15 cellular contexts compared by ENCODE assay signal in genomic region chr17:48598727-48599126, GRCh38. TPM values are rescaled to one million over a fixed set of nuclear protein-coding genes. Genes with fewer than 3 reads are reported as not detected.
DNase-seq lines count a peak whose midpoint lies in the region; ATAC-seq and TF ChIP-seq lines count a peak whose summit lies in the region.
"Had no signal": no experiment of that assay in that cellular context is flagged by ENCODE, and none has a peak within 500 bp of the region (broad histone marks: within the 10 kb centered on the region; RNA-seq: fewer than 3 reads in every experiment).

No MANE protein-coding gene starts in this region.

- POLR2A ChIA-PET in CD8-positive, alpha-beta T cell (lab: Charles Lee), result interaction anchor here (0.7 to 1.5 kb wide), 2 partner anchors 94 to 110 kb away, joined by 3 to 4 read pairs; no protein-coding TSS in a partner anchor

- ATAC-seq in CD8-positive, alpha-beta T cell, result no peak
- ATAC-seq in effector memory CD8-positive, alpha-beta T cell (replicated peaks), result no peak
- no peak for ATAC-seq in Right ventricle myocardium superior (ENCODE audit: poor library complexity)

- H3K4me3 ChIP-seq in CD8-positive, alpha-beta T cell (ENCODE audit: low read depth, low read length), result no peak overlapping the region
- H3K4me3 ChIP-seq in MM.1S (ENCODE audit: low read length), result no peak overlapping the region

- TF ChIP-seq CTCF in CD8-positive, alpha-beta T cell (IDR thresholded peaks at IDR 0.05), result no peak
- TF ChIP-seq CTCF in nephron progenitor cell (IDR thresholded peaks at IDR 0.05) (no peak), MM.1S (IDR thresholded peaks at IDR 0.05; ENCODE audit: low read length) (no peak)

- no peak overlapping the region for H3K27ac ChIP-seq in CD8-positive, alpha-beta T cell (ENCODE audit: low read depth, low read length)
- H3K27ac ChIP-seq in MM.1S (ENCODE audit: low read length), result no peak overlapping the region

- H3K27me3 Mint-ChIP-seq in CD8-positive, alpha-beta T cell (ENCODE audit: low read depth), result peaks cover 87% of the 10 kb centered on the region
- H3K27me3 Mint-ChIP-seq in effector memory CD8-positive, alpha-beta T cell, result peaks cover 91 to 100% of the 10 kb centered on the region in 2 donors
- peaks cover 21% of the 10 kb centered on the region for H3K27me3 Mint-ChIP-seq in nephron progenitor cell (ENCODE audit: low read depth, poor library complexity)
- peaks cover 94% of the 10 kb centered on the region for H3K27me3 Mint-ChIP-seq in activated T-helper 2 cell treated with anti-CD3 and anti-CD28 coated beads, Interferon-gamma antibody, Interleukin-2, Interleukin-4, amounts not matched to agents 10 μg/mL and 5 μg/mL and 100 μg/mL, durations not matched to agents 14 hours and 24 hours and 36 hours (ENCODE audit: low read depth)

- peaks cover 34% of the 10 kb centered on the region for H3K4me1 Mint-ChIP-seq in CD8-positive, alpha-beta T cell (ENCODE audit: low read depth)
- peaks cover 41 to 42% of the 10 kb centered on the region in 2 donors for H3K4me1 Mint-ChIP-seq in effector memory CD8-positive, alpha-beta T cell (ENCODE audit: low read depth in 2 of 2)
- peaks cover 60% of the 10 kb centered on the region for H3K4me1 Mint-ChIP-seq in nephron progenitor cell
- H3K4me1 Mint-ChIP-seq in activated T-helper 2 cell treated with anti-CD3 and anti-CD28 coated beads, Interferon-gamma antibody, Interleukin-2, Interleukin-4, amounts not matched to agents 10 μg/mL and 5 μg/mL and 100 μg/mL, durations not matched to agents 14 hours and 24 hours and 36 hours (ENCODE audit: low read depth), result peaks cover 34% of the 10 kb centered on the region

- H3K9ac ChIP-seq in MM.1S (ENCODE audit: low read length), result no peak overlapping the region

- H4K20me1 ChIP-seq in MM.1S (ENCODE audit: insufficient read depth, low read length), result no peaks in the 10 kb centered on the region

- H3K4me3 Mint-ChIP-seq in CD8-positive, alpha-beta T cell, result peak overlapping the region; percentile 82
- peak overlapping the region; percentile 57 to 86 for H3K4me3 Mint-ChIP-seq in effector memory CD8-positive, alpha-beta T cell
- peak overlapping the region; percentile 99 for H3K4me3 Mint-ChIP-seq in nephron progenitor cell
- no peak overlapping the region for H3K4me3 Mint-ChIP-seq in activated T-helper 2 cell treated with anti-CD3 and anti-CD28 coated beads, Interferon-gamma antibody, Interleukin-2, Interleukin-4, amounts not matched to agents 10 μg/mL and 5 μg/mL and 100 μg/mL, durations not matched to agents 14 hours and 24 hours and 36 hours (ENCODE audit: low read depth)

- CTCF ChIA-PET in CD8-positive, alpha-beta T cell (lab: Charles Lee), result interaction anchor here (1.3 to 3.3 kb wide), 2 partner anchors 98 to 262 kb away, joined by 3 to 9 read pairs; no protein-coding TSS in a partner anchor

- H3K27me3 ChIP-seq in CD8-positive, alpha-beta T cell (ENCODE audit: insufficient read depth, low read length), result peaks cover 73% of the 10 kb centered on the region
- H3K27me3 ChIP-seq in MM.1S (replicated peaks; ENCODE audit: insufficient read depth, low read length), result peaks cover 84% of the 10 kb centered on the region

- no peak overlapping the region for H3K27ac Mint-ChIP-seq in CD8-positive, alpha-beta T cell
- no peak overlapping the region for H3K27ac Mint-ChIP-seq in effector memory CD8-positive, alpha-beta T cell
- peak overlapping the region; percentile 100 for H3K27ac Mint-ChIP-seq in nephron progenitor cell
- H3K27ac Mint-ChIP-seq in activated T-helper 2 cell treated with anti-CD3 and anti-CD28 coated beads, Interferon-gamma antibody, Interleukin-2, Interleukin-4, amounts not matched to agents 10 μg/mL and 5 μg/mL and 100 μg/mL, durations not matched to agents 14 hours and 24 hours and 36 hours, result no peak overlapping the region
- H3K27ac Mint-ChIP-seq: dendritic cell treated with granulocyte-macrophage colony-stimulating factor and Interleukin-4, amounts not matched to agents 40 ng/mL and 50 ng/mL, for 4 days had no signal

- no peak overlapping the region for H3K4me2 ChIP-seq in MM.1S (ENCODE audit: low read depth, low read length)

- no peaks in the 10 kb centered on the region for H3K9me3 Mint-ChIP-seq in CD8-positive, alpha-beta T cell
- H3K9me3 Mint-ChIP-seq in effector memory CD8-positive, alpha-beta T cell, result no peaks in the 10 kb centered on the region
- H3K9me3 Mint-ChIP-seq in nephron progenitor cell, result no peaks in the 10 kb centered on the region
- no peaks in the 10 kb centered on the region for H3K9me3 Mint-ChIP-seq in activated T-helper 2 cell treated with anti-CD3 and anti-CD28 coated beads, Interferon-gamma antibody, Interleukin-2, Interleukin-4, amounts not matched to agents 10 μg/mL and 5 μg/mL and 100 μg/mL, durations not matched to agents 14 hours and 24 hours and 36 hours
- H3K9me3 Mint-ChIP-seq: dendritic cell treated with granulocyte-macrophage colony-stimulating factor and Interleukin-4, amounts not matched to agents 40 ng/mL and 50 ng/mL, for 4 days had no signal

- no peak for DNase-seq in CD8-positive, alpha-beta T cell
- peak; percentile 14 for DNase-seq in NCI-H69 (lab: John Stamatoyannopoulos, UW)
- no peak for DNase-seq in effector memory CD8-positive, alpha-beta T cell
- DNase-seq in nephron progenitor cell, result no peak
- DNase-seq in NCI-H2196 (lab: John Stamatoyannopoulos, UW; ENCODE audit: unreplicated experiment), result no peak
- no peak for DNase-seq in activated T-helper 2 cell treated with anti-CD3 and anti-CD28 coated beads, Interferon-gamma antibody, Interleukin-2, Interleukin-4, amounts not matched to agents 10 μg/mL and 5 μg/mL and 100 μg/mL, durations not matched to agents 14 hours and 24 hours and 36 hours (ENCODE audit: low spot score)
- DNase-seq in MM.1S, result no peak
- no peak for DNase-seq in Right ventricle myocardium superior
- DNase-seq: activated CD4-positive, CD25-positive, alpha-beta regulatory T cell treated with anti-CD3 and anti-CD28 coated beads, Interleukin-2, amount 50 U/mL, for 72 hours; activated naive CD4-positive, alpha-beta T cell treated with anti-CD3 and anti-CD28 coated beads, Interleukin-2, amount 50 U/mL, for 16 hours; NCI-H526 treated with DMSO at 0.1 percent for 48 hours; posterior cingulate gyrus; stimulated activated CD4-positive, alpha-beta T cell treated with anti-CD3 and anti-CD28 coated beads, Interleukin-2, amount 100 ng/mL, for 48 hours had no signal

- H3K79me2 ChIP-seq in MM.1S (ENCODE audit: low read length), result no peaks in the 10 kb centered on the region

- no peaks in the 10 kb centered on the region for H3K36me3 ChIP-seq in CD8-positive, alpha-beta T cell (ENCODE audit: insufficient read depth, low read length)
- H3K36me3 ChIP-seq in MM.1S (replicated peaks; ENCODE audit: insufficient read depth, low read length), result no peaks in the 10 kb centered on the region

- H3K9me2 ChIP-seq in MM.1S (replicated peaks; ENCODE audit: insufficient read depth, low read length), result no peaks in the 10 kb centered on the region

- peaks cover 32% of the 10 kb centered on the region for H3K4me1 ChIP-seq in CD8-positive, alpha-beta T cell (ENCODE audit: insufficient read depth, low read length)
- no peaks in the 10 kb centered on the region for H3K4me1 ChIP-seq in MM.1S (ENCODE audit: low read length)

- no peaks in the 10 kb centered on the region for H3K36me3 Mint-ChIP-seq in CD8-positive, alpha-beta T cell
- H3K36me3 Mint-ChIP-seq in effector memory CD8-positive, alpha-beta T cell (ENCODE audit: insufficient read depth), result peaks cover 16% of the 10 kb centered on the region
- H3K36me3 Mint-ChIP-seq in nephron progenitor cell (ENCODE audit: low read depth), result peaks cover 99% of the 10 kb centered on the region
- H3K36me3 Mint-ChIP-seq in activated T-helper 2 cell treated with anti-CD3 and anti-CD28 coated beads, Interferon-gamma antibody, Interleukin-2, Interleukin-4, amounts not matched to agents 10 μg/mL and 5 μg/mL and 100 μg/mL, durations not matched to agents 14 hours and 24 hours and 36 hours (ENCODE audit: low read depth), result peaks cover 3% of the 10 kb centered on the region

- H3F3A ChIP-seq in MM.1S (ENCODE audit: insufficient read depth, low read length), result no peaks in the 10 kb centered on the region

- H3K9me3 ChIP-seq in CD8-positive, alpha-beta T cell (ENCODE audit: low read length), result no peaks in the 10 kb centered on the region
- no peaks in the 10 kb centered on the region for H3K9me3 ChIP-seq in MM.1S (replicated peaks; ENCODE audit: insufficient read depth, low read length)

- H2AFZ ChIP-seq in MM.1S (ENCODE audit: low read length), result no peak overlapping the region

- intact Hi-C loops in CD8-positive, alpha-beta T cell (cut with DNase I, micrococcal nuclease), result no loop called here
- intact Hi-C loops in activated T-helper 2 cell treated with anti-CD3 and anti-CD28 coated beads, Interferon-gamma antibody, Interleukin-2, Interleukin-4, amounts not matched to agents 10 μg/mL and 5 μg/mL and 100 μg/mL, durations not matched to agents 14 hours and 24 hours and 36 hours (cut with micrococcal nuclease), result loop anchor here (1.0 kb wide), 1 partner anchor 15 kb away; no protein-coding TSS in a partner anchor
- intact Hi-C loops in Right ventricle myocardium superior (cut with DNase I), result loop anchor here (10.0 kb wide), 1 partner anchor 254 kb away; no protein-coding TSS in a partner anchor

RNA-seq across cellular contexts. Expression of gene HOXB5, which starts 5.1 kb away (rescaled TPM):
- total RNA-seq in CD8-positive, alpha-beta T cell, result not detected
- total RNA-seq in activated T-helper 2 cell treated with anti-CD3 and anti-CD28 coated beads, Interferon-gamma antibody, Interleukin-2, Interleukin-4, amounts not matched to agents 10 μg/mL and 5 μg/mL and 100 μg/mL, durations not matched to agents 14 hours and 24 hours and 36 hours, result not detected in 2 replicates
- total RNA-seq in Right ventricle myocardium superior, result 0.13 TPM
- total RNA-seq: left ventricle myocardium superior had no signal

RNA-seq across cellular contexts. Expression of gene HOXB6, which starts 6.1 kb away (rescaled TPM):
- under 1 TPM in 1 of 2 experiments, not detected in 1; 0.19 TPM for total RNA-seq in CD8-positive, alpha-beta T cell
- 0.52 and 0.62 TPM in 2 replicates for total RNA-seq in activated T-helper 2 cell treated with anti-CD3 and anti-CD28 coated beads, Interferon-gamma antibody, Interleukin-2, Interleukin-4, amounts not matched to agents 10 μg/mL and 5 μg/mL and 100 μg/mL, durations not matched to agents 14 hours and 24 hours and 36 hours
- total RNA-seq in Right ventricle myocardium superior, result 0.78 TPM

RNA-seq across cellular contexts. Expression of gene HOXB3, which starts 8.7 kb away (rescaled TPM):
- total RNA-seq in CD8-positive, alpha-beta T cell, result 1 to 10 TPM; 2.3 to 3.2 TPM
- 3.8 and 4.6 TPM in 2 replicates for total RNA-seq in activated T-helper 2 cell treated with anti-CD3 and anti-CD28 coated beads, Interferon-gamma antibody, Interleukin-2, Interleukin-4, amounts not matched to agents 10 μg/mL and 5 μg/mL and 100 μg/mL, durations not matched to agents 14 hours and 24 hours and 36 hours
- 1.6 TPM for total RNA-seq in Right ventricle myocardium superior

RNA-seq across cellular contexts. Expression of gene HOXB7, which starts 12.1 kb away (rescaled TPM):
- total RNA-seq in CD8-positive, alpha-beta T cell, result under 1 TPM in 1 of 2 experiments, not detected in 1; 0.22 TPM
- total RNA-seq in activated T-helper 2 cell treated with anti-CD3 and anti-CD28 coated beads, Interferon-gamma antibody, Interleukin-2, Interleukin-4, amounts not matched to agents 10 μg/mL and 5 μg/mL and 100 μg/mL, durations not matched to agents 14 hours and 24 hours and 36 hours, result 0.39 and 0.64 TPM in 2 replicates
- 0.22 TPM for total RNA-seq in Right ventricle myocardium superior

RNA-seq across cellular contexts. Expression of gene HOXB8, which starts 16.4 kb away (rescaled TPM):
- not detected for total RNA-seq in CD8-positive, alpha-beta T cell
- not detected in 2 replicates for total RNA-seq in activated T-helper 2 cell treated with anti-CD3 and anti-CD28 coated beads, Interferon-gamma antibody, Interleukin-2, Interleukin-4, amounts not matched to agents 10 μg/mL and 5 μg/mL and 100 μg/mL, durations not matched to agents 14 hours and 24 hours and 36 hours
- not detected for total RNA-seq in Right ventricle myocardium superior
- total RNA-seq: left ventricle myocardium superior had no signal

Comparison
In these comparisons a context has a peak if more than half of its experiments do, and no peak if none do; other contexts are left out.
1. intact Hi-C loops: an anchor here in activated T-helper 2 cell treated with anti-CD3 and anti-CD28 coated beads, Interferon-gamma antibody, Interleukin-2, Interleukin-4, amounts not matched to agents 10 μg/mL and 5 μg/mL and 100 μg/mL, durations not matched to agents 14 hours and 24 hours and 36 hours (1.0 kb wide) and Right ventricle myocardium superior (10.0 kb wide); none called in CD8-positive, alpha-beta T cell.